In the genomic region with DNA sequence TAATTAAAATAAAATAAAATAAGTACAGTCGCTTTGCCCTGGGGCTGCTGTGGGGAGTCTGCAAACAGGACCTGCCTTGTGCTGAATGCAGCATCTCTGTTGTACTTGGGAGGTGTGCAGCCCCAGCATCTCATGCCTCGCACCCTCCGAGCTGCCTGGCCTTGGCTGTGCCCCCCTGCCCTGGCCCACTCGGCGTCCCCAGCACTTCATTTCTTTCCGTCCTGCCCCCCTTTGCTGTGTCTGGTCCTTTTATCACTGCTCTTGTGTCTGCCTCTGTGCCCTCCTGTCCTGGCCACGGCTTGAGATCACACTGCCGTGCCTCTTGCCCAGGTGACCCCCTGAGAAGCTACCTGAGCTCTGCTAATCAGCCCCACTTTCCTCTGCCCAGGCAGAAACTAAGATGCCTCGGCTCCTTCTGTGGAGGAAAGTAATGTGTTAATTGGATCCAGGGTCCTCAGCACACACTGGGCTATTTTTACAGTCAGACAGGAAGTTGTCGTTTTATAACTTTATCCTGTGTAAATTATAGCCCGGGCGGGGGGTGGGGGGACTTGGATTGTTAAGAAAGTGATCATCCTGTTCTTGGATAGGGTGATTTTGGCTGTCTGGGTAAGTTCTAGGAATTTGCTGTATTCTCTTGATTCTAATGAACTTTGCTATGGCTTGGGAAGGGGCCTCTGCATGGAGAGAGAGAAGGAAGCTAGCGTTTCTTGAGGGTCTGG, we compare ENCODE assay signal across 19 cellular contexts.
DNase-seq lines count a peak whose midpoint lies in the region; ATAC-seq and TF ChIP-seq lines count a peak whose summit lies in the region.
"Had no signal": no experiment of that assay in that cellular context is flagged by ENCODE, and none has a peak within 500 bp of the region (broad histone marks: within the 10 kb centered on the region; RNA-seq: fewer than 3 reads in every experiment).

No MANE protein-coding gene starts in this region.

- H2BK15ac ChIP-seq in IMR-90 (ENCODE audit: low read depth, low read length): no peak overlapping the region

- no peak overlapping the region for H4K91ac ChIP-seq in IMR-90 (ENCODE audit: insufficient read depth, low read depth, low read length)

- no peak overlapping the region for H4K8ac ChIP-seq in IMR-90 (ENCODE audit: low read depth in 2 of 2, low read length in 2 of 2)

- DNase-seq in A172 (ENCODE audit: low spot score) (peak; percentile 19), IMR-90 (no peak), dermis blood vessel endothelial cell (peak; percentile 30), esophagus muscularis mucosa (ENCODE audit: extremely low spot score) (no peak), NCI-H446 (lab: John Stamatoyannopoulos, UW) (no peak), HUDEP-2 (lab: John Stamatoyannopoulos, UW; ENCODE audit: unreplicated experiment in 76 of 76) (no peak)
- DNase-seq in stimulated activated naive CD8-positive, alpha-beta T cell treated with anti-CD3 and anti-CD28 coated beads, Interleukin-15, amount 100 ng/mL, for 72 hours: no peak
- DNase-seq: 8988T; CD4-positive, alpha-beta T cell; DND-41; H7; NCI-H1436; NCI-H2081; NCI-H226; NCI-H526 treated with DMSO at 0.1 percent for 48 hours; SJCRH30 had no signal

- no peak overlapping the region for H2BK5ac ChIP-seq in IMR-90 (ENCODE audit: low read depth, low read length, poor library complexity, severe bottlenecking)

- H3K4me1 ChIP-seq in IMR-90 (ENCODE audit: control insufficient read depth, insufficient read depth, low read length): peaks cover 7% of the 10 kb centered on the region
- peaks cover 22 to 37% (median 30%) of the 10 kb centered on the region in 4 donors for H3K4me1 ChIP-seq in esophagus muscularis mucosa
- H3K4me1 ChIP-seq: SJCRH30 had no signal

- CTCF ChIA-PET in IMR-90 (lab: Yijun Ruan, JAX): interaction anchor here (0.5 kb wide), 1 partner anchor 531 kb away, joined by 4 read pairs; no protein-coding TSS in a partner anchor

- no peaks in the 10 kb centered on the region for H3K9me1 ChIP-seq in IMR-90 (ENCODE audit: insufficient read depth, low read length)

- POLR2A ChIA-PET in IMR-90 (lab: Charles Lee; ENCODE audit: unreplicated experiment): no interaction called here

- H3K27ac Mint-ChIP-seq in nephron: peak overlapping the region in 2 of 3 experiments; percentile 26 to 38
- no peak overlapping the region for H3K27ac Mint-ChIP-seq in stimulated activated naive CD8-positive, alpha-beta T cell treated with anti-CD3 and anti-CD28 coated beads, Interleukin-15, amount 100 ng/mL, for 72 hours
- H3K27ac Mint-ChIP-seq: CD4-positive, alpha-beta T cell had no signal

- H3K4me3 ChIP-seq in IMR-90 (ENCODE audit: insufficient read depth, low read depth, low read length): no peak overlapping the region
- no peak overlapping the region for H3K4me3 ChIP-seq in esophagus muscularis mucosa
- H3K4me3 ChIP-seq: SJCRH30 had no signal

- H2AK9ac ChIP-seq in IMR-90 (replicated peaks; ENCODE audit: low read depth, low read length, poor library complexity): no peak overlapping the region

- in situ Hi-C loops in IMR-90 (cut with MboI; ENCODE audit: low sequenced_read_pairs): no loop called here

- no peak for TF ChIP-seq RAD21 in IMR-90 (IDR thresholded peaks at IDR 0.05; ENCODE audit: low read length)

- H3K27me3 ChIP-seq in IMR-90 (ENCODE audit: control insufficient read depth, insufficient read depth, low read length): no peaks in the 10 kb centered on the region
- no peaks in the 10 kb centered on the region for H3K27me3 ChIP-seq in esophagus muscularis mucosa
- H3K27me3 ChIP-seq: SJCRH30 had no signal

- 0 out of 2 replicates have a peak overlapping the region, but pooled peaks have one; percentile 13 for H3K4me2 ChIP-seq in IMR-90 (ENCODE audit: low read depth, low read length)

- WGBS in IMR-90 (ENCODE audit: extremely low coverage in 2 of 2, insufficient read length in 1 of 2), 2 experiments: 48% methylated on average over 7 of the region's 13 CpGs; no CpG with 5 or more reads in 1 of the 2 experiments
- WGBS in esophagus muscularis mucosa: 80% methylated on average over 10 of the region's 13 CpGs

- no peak overlapping the region for H3K4ac ChIP-seq in IMR-90 (ENCODE audit: low read depth, low read length)

- H3K56ac ChIP-seq in IMR-90 (ENCODE audit: extremely low read depth, insufficient read depth, low read length): no peak overlapping the region

- peak overlapping the region in 1 of 3 experiments; percentile 18 for H3K4me3 Mint-ChIP-seq in nephron
- no peak overlapping the region for H3K4me3 Mint-ChIP-seq in stimulated activated naive CD8-positive, alpha-beta T cell treated with anti-CD3 and anti-CD28 coated beads, Interleukin-15, amount 100 ng/mL, for 72 hours
- H3K4me3 Mint-ChIP-seq: CD4-positive, alpha-beta T cell; IgD-negative memory B cell had no signal

- H4K20me1 ChIP-seq in IMR-90 (ENCODE audit: insufficient read depth, low read length): peaks cover 65% of the 10 kb centered on the region

- H3K9ac ChIP-seq in IMR-90 (ENCODE audit: low read depth, low read length): peak overlapping the region; percentile 37; the same call in 1 of the 2 replicates

- no peak overlapping the region for H2AFZ ChIP-seq in IMR-90 (replicated peaks; ENCODE audit: low read length, poor library complexity)

- peaks cover 49 to 76% of the 10 kb centered on the region in 2 experiments for H3K79me1 ChIP-seq in IMR-90 (ENCODE audit: low read depth in 1 of 2, low read length in 2 of 2)

- no peak overlapping the region for H2BK120ac ChIP-seq in IMR-90 (ENCODE audit: low read depth, low read length)

- H3K9me3 ChIP-seq in IMR-90 (ENCODE audit: control insufficient read depth, insufficient read depth, low read length) (peaks cover 2% of the 10 kb centered on the region), esophagus muscularis mucosa (peaks cover 0 to 4% (median 0%) of the 10 kb centered on the region in 4 donors)
- H3K9me3 ChIP-seq: SJCRH30 had no signal

- no peak overlapping the region for H3K23ac ChIP-seq in IMR-90 (ENCODE audit: low read depth, low read length)

- peaks cover 13% of the 10 kb centered on the region for H3K27me3 Mint-ChIP-seq in nephron (ENCODE audit: low read depth)
- peaks cover 52% of the 10 kb centered on the region for H3K27me3 Mint-ChIP-seq in stimulated activated naive CD8-positive, alpha-beta T cell treated with anti-CD3 and anti-CD28 coated beads, Interleukin-15, amount 100 ng/mL, for 72 hours

- H3K27ac ChIP-seq in IMR-90 (ENCODE audit: insufficient read depth, low read length) (no peak overlapping the region), esophagus muscularis mucosa (replicated peaks in 1 of 4) (no peak overlapping the region)
- H3K27ac ChIP-seq: RWPE1, SJCRH30 had no signal

- intact Hi-C loops in IMR-90 (cut with micrococcal nuclease): no loop called here
- intact Hi-C loops in esophagus muscularis mucosa (cut with DNase I): no loop called here

- dilution Hi-C loops in IMR-90 (cut with HindIII; ENCODE audit: low sequenced_read_pairs, unreplicated experiment): no loop called here

- H3K9me3 Mint-ChIP-seq in nephron: no peaks in the 10 kb centered on the region
- peaks cover 0 to 3% of the 10 kb centered on the region in 2 donors for H3K9me3 Mint-ChIP-seq in stimulated activated naive CD8-positive, alpha-beta T cell treated with anti-CD3 and anti-CD28 coated beads, Interleukin-15, amount 100 ng/mL, for 72 hours
- H3K9me3 Mint-ChIP-seq: CD4-positive, alpha-beta T cell; IgD-negative memory B cell had no signal

- peaks cover 9% of the 10 kb centered on the region for H3K36me3 Mint-ChIP-seq in nephron (ENCODE audit: low read depth)
- H3K36me3 Mint-ChIP-seq: IgD-negative memory B cell had no signal

- no peak overlapping the region for H2AK5ac ChIP-seq in IMR-90 (ENCODE audit: low read depth, low read length)

- no peak overlapping the region for H3K18ac ChIP-seq in IMR-90 (ENCODE audit: low read depth, low read length)

- H3K14ac ChIP-seq in IMR-90 (replicated peaks; ENCODE audit: low read depth, low read length): no peak overlapping the region

- no peak overlapping the region for H4K5ac ChIP-seq in IMR-90 (ENCODE audit: low read depth, low read length)

- TF ChIP-seq EP300 in esophagus muscularis mucosa (IDR thresholded peaks at IDR 0.05): no peak

- H2BK20ac ChIP-seq in IMR-90 (ENCODE audit: low read depth, low read length): no peak overlapping the region

- TF ChIP-seq CTCF in IMR-90 (conservative IDR thresholded peaks at IDR 0.05; ENCODE audit: low read depth, low read length) (no peak), nephron (IDR thresholded peaks at IDR 0.05; ENCODE audit: unreplicated experiment in 3 of 3) (no peak), esophagus muscularis mucosa (IDR thresholded peaks at IDR 0.05) (no peak)

- H3K36me3 ChIP-seq in IMR-90 (ENCODE audit: control insufficient read depth, insufficient read depth, low read length) (no peaks in the 10 kb centered on the region), esophagus muscularis mucosa (peaks cover 0 to 2% (median 0%) of the 10 kb centered on the region in 4 donors)
- H3K36me3 ChIP-seq: SJCRH30 had no signal

- no peak for ATAC-seq in IMR-90 (ENCODE audit: low read depth)
- ATAC-seq in stimulated activated naive CD8-positive, alpha-beta T cell treated with anti-CD3 and anti-CD28 coated beads, Interleukin-15, amount 100 ng/mL, for 72 hours: no peak

- TF ChIP-seq POLR2A in IMR-90 (IDR thresholded peaks at IDR 0.05; ENCODE audit: low read depth, low read length) (no peak), esophagus muscularis mucosa (IDR thresholded peaks at IDR 0.05; ENCODE audit: low read depth) (no peak)

- BruUV-seq in IMR-90 (replicated peaks; lab: Mats Ljungman, UMichigan): no TSS peak

- peaks cover 31% of the 10 kb centered on the region for H3K4me1 Mint-ChIP-seq in nephron
- no peaks in the 10 kb centered on the region for H3K4me1 Mint-ChIP-seq in stimulated activated naive CD8-positive, alpha-beta T cell treated with anti-CD3 and anti-CD28 coated beads, Interleukin-15, amount 100 ng/mL, for 72 hours
- H3K4me1 Mint-ChIP-seq: IgD-negative memory B cell had no signal

TF ChIP-seq in IMR-90, 13 proteins besides CTCF, POLR2A, EP300 and RAD21 (continues in another document):
- TF ChIP-seq NFE2L2 (IDR thresholded peaks at IDR 0.05; ENCODE audit: low read depth, low read length): no peak
- TF ChIP-seq, protein P1, sequence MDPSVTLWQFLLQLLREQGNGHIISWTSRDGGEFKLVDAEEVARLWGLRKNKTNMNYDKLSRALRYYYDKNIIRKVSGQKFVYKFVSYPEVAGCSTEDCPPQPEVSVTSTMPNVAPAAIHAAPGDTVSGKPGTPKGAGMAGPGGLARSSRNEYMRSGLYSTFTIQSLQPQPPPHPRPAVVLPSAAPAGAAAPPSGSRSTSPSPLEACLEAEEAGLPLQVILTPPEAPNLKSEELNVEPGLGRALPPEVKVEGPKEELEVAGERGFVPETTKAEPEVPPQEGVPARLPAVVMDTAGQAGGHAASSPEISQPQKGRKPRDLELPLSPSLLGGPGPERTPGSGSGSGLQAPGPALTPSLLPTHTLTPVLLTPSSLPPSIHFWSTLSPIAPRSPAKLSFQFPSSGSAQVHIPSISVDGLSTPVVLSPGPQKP (IDR thresholded peaks at IDR 0.05; ENCODE audit: borderline replicate concordance, low read depth, low read length): no peak
- TF ChIP-seq CEBPB (IDR thresholded peaks at IDR 0.05; ENCODE audit: low read depth, low read length): no peak
- no peak for TF ChIP-seq MAZ (IDR thresholded peaks at IDR 0.05; ENCODE audit: borderline replicate concordance, low read depth, low read length)

Comparison
In these comparisons a context has a peak if more than half of its experiments do, and no peak if none do; other contexts are left out.
1. DNase-seq: peak in A172 (single experiment) and dermis blood vessel endothelial cell (single experiment); none in IMR-90 (single experiment), esophagus muscularis mucosa (single experiment), NCI-H446 (0 of 2), stimulated activated naive CD8-positive, alpha-beta T cell treated with anti-CD3 and anti-CD28 coated beads, Interleukin-15, amount 100 ng/mL, for 72 hours (0 of 2) and HUDEP-2 (0 of 76).
2. H3K27ac Mint-ChIP-seq: peak in nephron (2 of 3); none in stimulated activated naive CD8-positive, alpha-beta T cell treated with anti-CD3 and anti-CD28 coated beads, Interleukin-15, amount 100 ng/mL, for 72 hours (0 of 2).